In the genomic region with DNA sequence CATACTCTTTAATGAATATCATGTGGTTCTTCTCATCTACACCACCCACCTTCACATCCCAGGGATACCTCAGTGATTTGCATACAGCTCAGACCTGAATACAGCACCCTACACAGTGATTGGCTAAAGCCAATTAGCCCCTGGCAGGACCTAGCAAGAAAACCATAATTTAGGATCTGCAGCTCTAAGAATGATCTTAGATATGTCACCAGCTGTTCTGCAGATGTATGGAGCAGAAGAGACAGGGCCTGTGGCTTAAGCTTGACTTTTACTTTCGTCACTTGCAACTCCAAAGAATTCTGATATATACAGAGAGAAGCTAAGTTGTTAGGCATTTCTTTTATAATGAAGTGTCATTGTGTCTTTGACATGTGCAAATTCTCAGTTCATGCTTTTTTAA, we compare ENCODE assay signal across 9 cellular contexts.
"Had no signal": no experiment of that assay in that cellular context is flagged by ENCODE, and none has a peak within 500 bp of the region (broad histone marks: within the 10 kb centered on the region; RNA-seq: fewer than 3 reads in every experiment).

No MANE protein-coding gene starts in this region.

- H3K36me3 ChIP-seq: HAP-1 had no signal

- H3K27ac Mint-ChIP-seq: GM23338, HFFc6 had no signal

- H2AFZ ChIP-seq: GM23338 had no signal

- ATAC-seq: GM23338, HCT116, K562 had no signal

- H3K9me3 Mint-ChIP-seq: GM23338 had no signal

- H3K9me3 ChIP-seq: HAP-1 had no signal

- H3K4me3 Mint-ChIP-seq: GM23338, HFFc6 had no signal

- H3K4me3 ChIP-seq: GM23338, HAP-1, K562 had no signal

- H3K4me2 ChIP-seq: GM23338 had no signal

- DNase-seq: H7, HFFc6, IMR-90, Kasumi-1, KG1 had no signal
